In the genomic region with DNA sequence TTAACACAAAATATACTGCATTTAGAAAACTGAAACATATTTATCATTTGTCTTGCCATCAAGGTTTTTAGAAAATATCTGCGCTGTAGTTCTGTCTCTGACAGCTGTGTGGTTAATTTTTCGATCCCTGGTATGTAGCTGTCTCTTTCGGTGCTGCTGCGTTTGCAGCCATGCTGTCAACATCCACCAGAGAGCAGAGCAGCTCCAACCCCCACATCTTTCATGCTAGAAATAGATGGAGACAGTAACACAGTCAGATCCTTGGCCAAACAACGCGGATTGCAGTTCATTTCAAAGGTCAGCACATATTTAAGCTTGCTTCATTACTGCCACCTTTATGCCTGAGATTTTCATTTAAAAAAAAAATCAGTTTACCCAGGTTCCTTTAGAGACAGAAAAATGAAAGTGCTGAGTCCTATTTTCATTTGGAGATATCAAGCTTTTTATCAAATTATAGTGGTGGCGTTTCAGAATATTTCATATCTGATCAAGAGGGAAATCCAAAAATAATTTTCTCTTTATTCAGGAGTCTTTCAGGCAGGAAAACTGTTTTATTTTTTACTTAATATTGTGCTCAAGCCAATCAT, we compare ENCODE assay signal across 8 cellular contexts.
DNase-seq lines count a peak whose midpoint lies in the region; ATAC-seq and TF ChIP-seq lines count a peak whose summit lies in the region.

No MANE protein-coding gene starts in this region.

- no peaks in the 10 kb centered on the region for H3K9me3 Mint-ChIP-seq in nephron

- DNase-seq in H4 (ENCODE audit: low spot score): peak; percentile 47
- peak; percentile 39 for DNase-seq in NCI-H226
- peak in 57 of 61 donors; percentile 8 to 94 (median 69) for DNase-seq in caudate nucleus (lab: John Stamatoyannopoulos, UW)
- no peak for DNase-seq in thyroid gland

- peak overlapping the region in 1 of 3 experiments; percentile 4 for H3K27ac Mint-ChIP-seq in nephron

- H3K4me1 ChIP-seq in thyroid gland: no peaks in the 10 kb centered on the region

- no peaks in the 10 kb centered on the region for H3K36me3 Mint-ChIP-seq in nephron (ENCODE audit: low read depth)

- no peaks in the 10 kb centered on the region for H3K27me3 ChIP-seq in thyroid gland

- H3K9me3 ChIP-seq in thyroid gland: no peaks in the 10 kb centered on the region

- intact Hi-C loops in thyroid gland (cut with DNase I): no loop called here

- no peaks in the 10 kb centered on the region for H3K27me3 Mint-ChIP-seq in nephron (ENCODE audit: low read depth)

- TF ChIP-seq CTCF in C4-2B (conservative IDR thresholded peaks at IDR 0.05): peak; percentile 78
- peak; percentile 50 to 77 (median 68) for TF ChIP-seq CTCF in nephron (IDR thresholded peaks at IDR 0.05; ENCODE audit: unreplicated experiment in 3 of 3)
- TF ChIP-seq CTCF in thyroid gland (IDR thresholded peaks at IDR 0.05): peak in 1 of 6 experiments; percentile 3

- H3K4me3 Mint-ChIP-seq in nephron: no peak overlapping the region

- TF ChIP-seq POLR2A in thyroid gland (IDR thresholded peaks at IDR 0.05): no peak

- H3K36me3 ChIP-seq in thyroid gland: no peaks in the 10 kb centered on the region

- H3K4me3 ChIP-seq in thyroid gland (replicated peaks in 1 of 3): no peak overlapping the region

- peaks cover 5% of the 10 kb centered on the region for H3K4me1 Mint-ChIP-seq in nephron

- WGBS in thyroid gland, 2 donors: 27 to 28% methylated on average over 7 of the region's 7 CpGs

- ATAC-seq in HG03280 (IDR thresholded peaks at IDR 0.05; ENCODE audit: unreplicated experiment) (no peak), GM19324 (IDR thresholded peaks at IDR 0.05; ENCODE audit: low FRiP score, unreplicated experiment) (no peak)

- H3K27ac ChIP-seq in C4-2B: no peak overlapping the region
- H3K27ac ChIP-seq in caudate nucleus (ENCODE audit: low read depth, low read length): peak overlapping the region; percentile 89
- no peak overlapping the region for H3K27ac ChIP-seq in thyroid gland

Comparison
In these comparisons a context has a peak if more than half of its experiments do, and no peak if none do; other contexts are left out.
1. DNase-seq: peak in H4 (single experiment), NCI-H226 (single experiment) and caudate nucleus (57 of 61); none in thyroid gland (0 of 2).